In genomic region chr6:37520926-37521325, GRCh38 we compare ENCODE assay signal across 18 cellular contexts.
"Had no signal": no experiment of that assay in that cellular context is flagged by ENCODE, and none has a peak within 500 bp of the region (broad histone marks: within the 10 kb centered on the region; RNA-seq: fewer than 3 reads in every experiment).

No MANE protein-coding gene starts in this region.

- H3K9me3 ChIP-seq: neutrophil, transverse colon had no signal

- DNase-seq: activated CD4-positive, alpha-beta T cell treated with anti-CD3 and anti-CD28 coated beads for 1 hour; activated CD4-positive, alpha-beta T cell treated with anti-CD3 and anti-CD28 coated beads, Interleukin-2, amount 50 U/mL, for 4 hours; activated CD8-positive, alpha-beta memory T cell treated with anti-CD3 and anti-CD28 coated beads, Interleukin-2, amount 10 ng/mL, durations not matched to agents 7 days and 5 days; activated effector memory CD4-positive, alpha-beta T cell treated with anti-CD3 and anti-CD28 coated beads, Interleukin-2, amount 50 U/mL, for 16 hours; activated T-cell treated with anti-CD3 and anti-CD28 coated beads, Interleukin-2, amount 50 U/mL, for 4 hours; amniotic stem cell; midbrain; naive B cell; stimulated activated naive B cell treated with anti-CD40 and anti-IgM and Interleukin-4, amounts not matched to agents 10 μg/mL and 1 μg/mL and 100 μg/mL, for 72 hours; T-cell; transverse colon had no signal

- FAIRE-seq: colon, endometrium, keratinocyte had no signal

- H3K36me3 ChIP-seq: neutrophil, transverse colon had no signal

- H3K27ac Mint-ChIP-seq: activated CD8-positive, alpha-beta memory T cell treated with anti-CD3 and anti-CD28 coated beads, Interleukin-2, amount 10 ng/mL, durations not matched to agents 7 days and 5 days; stimulated activated naive B cell treated with anti-CD40 and anti-IgM and Interleukin-4, amounts not matched to agents 10 μg/mL and 1 μg/mL and 100 μg/mL, for 72 hours had no signal

- H3K4me3 ChIP-seq: transverse colon had no signal

- H3K36me3 Mint-ChIP-seq: activated CD8-positive, alpha-beta memory T cell treated with anti-CD3 and anti-CD28 coated beads, Interleukin-2, amount 10 ng/mL, durations not matched to agents 7 days and 5 days; naive B cell; stimulated activated naive B cell treated with anti-CD40 and anti-IgM and Interleukin-4, amounts not matched to agents 10 μg/mL and 1 μg/mL and 100 μg/mL, for 72 hours had no signal

- H3K9me3 Mint-ChIP-seq: activated naive CD4-positive, alpha-beta T cell treated with anti-CD3 and anti-CD28 coated beads, Interleukin-2, amount 50 U/mL, for 24 hours; activated T-cell treated with anti-CD3 and anti-CD28 coated beads, Interleukin-2, amount 50 U/mL, for 4 hours; T-cell had no signal

- ATAC-seq: activated CD8-positive, alpha-beta memory T cell treated with anti-CD3 and anti-CD28 coated beads, Interleukin-2, amount 10 ng/mL, durations not matched to agents 7 days and 5 days; activated T-cell treated with anti-CD3 and anti-CD28 coated beads, Interleukin-2, amount 50 U/mL, for 4 hours; left lobe of liver; T-cell had no signal

- H3K4me3 Mint-ChIP-seq: activated CD8-positive, alpha-beta memory T cell treated with anti-CD3 and anti-CD28 coated beads, Interleukin-2, amount 10 ng/mL, durations not matched to agents 7 days and 5 days; activated naive CD4-positive, alpha-beta T cell treated with anti-CD3 and anti-CD28 coated beads, Interleukin-2, amount 50 U/mL, for 24 hours; activated T-cell treated with anti-CD3 and anti-CD28 coated beads, Interleukin-2, amount 50 U/mL, for 4 hours; naive B cell; stimulated activated naive B cell treated with anti-CD40 and anti-IgM and Interleukin-4, amounts not matched to agents 10 μg/mL and 1 μg/mL and 100 μg/mL, for 72 hours had no signal

- H3K27ac ChIP-seq: neutrophil, transverse colon, VCaP had no signal

- H3K27me3 Mint-ChIP-seq: activated CD8-positive, alpha-beta memory T cell treated with anti-CD3 and anti-CD28 coated beads, Interleukin-2, amount 10 ng/mL, durations not matched to agents 7 days and 5 days; activated naive CD4-positive, alpha-beta T cell treated with anti-CD3 and anti-CD28 coated beads, Interleukin-2, amount 50 U/mL, for 24 hours; T-cell had no signal
